In genomic region chr21:41366522-41367151, GRCh38 we compare ENCODE assay signal across 9 cellular contexts. TPM values are rescaled to one million over a fixed set of nuclear protein-coding genes. Genes with fewer than 3 reads are reported as not detected.
DNase-seq lines count a peak whose midpoint lies in the region; ATAC-seq and TF ChIP-seq lines count a peak whose summit lies in the region.
"Had no signal": no experiment of that assay in that cellular context is flagged by ENCODE, and none has a peak within 500 bp of the region (broad histone marks: within the 10 kb centered on the region; RNA-seq: fewer than 3 reads in every experiment).

No MANE protein-coding gene starts in this region.

- H3K27ac ChIP-seq in coronary artery: no peak overlapping the region
- no peak overlapping the region for H3K27ac ChIP-seq in SJCRH30

- H3K4me3 ChIP-seq in coronary artery (no peak overlapping the region), SJCRH30 (no peak overlapping the region)

- H3K4me1 ChIP-seq in SJCRH30: no peaks in the 10 kb centered on the region

- TF ChIP-seq CTCF in coronary artery (IDR thresholded peaks at IDR 0.05): no peak

- DNase-seq in NCI-H2029 (lab: John Stamatoyannopoulos, UW) (peak; percentile 14), NCI-H2029 treated with DMSO at 0.1 percent for 48 hours (lab: John Stamatoyannopoulos, UW) (no peak), NAMALWA (ENCODE audit: low spot score) (peak; percentile 40), coronary artery (ENCODE audit: low spot score) (peak; percentile 70), renal cortical epithelial cell (ENCODE audit: low read depth) (peak; percentile 70), HEK293T (ENCODE audit: extremely low spot score) (no peak), SJCRH30 (no peak)

- no peaks in the 10 kb centered on the region for H3K9me3 ChIP-seq in SJCRH30 (replicated peaks)

- CTCF ChIA-PET in HEK293T (lab: Yijun Ruan, JAX): no interaction called here

- no peak for ATAC-seq in GM19467 (IDR thresholded peaks at IDR 0.05; ENCODE audit: unreplicated experiment)

- POLR2A ChIA-PET in HEK293T (lab: Yijun Ruan, JAX): no interaction called here

- no peaks in the 10 kb centered on the region for H3K36me3 ChIP-seq in SJCRH30

- no peaks in the 10 kb centered on the region for H3K27me3 ChIP-seq in SJCRH30

TF ChIP-seq in HEK293T, 16 proteins besides CTCF, POLR2A, EP300 and RAD21:
- TF ChIP-seq FOXK2 (IDR thresholded peaks at IDR 0.05) (no peak), FOXM1 (IDR thresholded peaks at IDR 0.05; ENCODE audit: borderline replicate concordance) (no peak), L3MBTL2 (conservative IDR thresholded peaks at IDR 0.05) (no peak), FOXA1 (IDR thresholded peaks at IDR 0.05) (no peak), NFRKB (IDR thresholded peaks at IDR 0.05) (no peak)

RNA-seq across cellular contexts. Expression of gene MX2, which starts 4.8 kb away (rescaled TPM):
- total RNA-seq in renal cortical epithelial cell: 0.15 and 0.17 TPM in 2 replicates
- not detected in 2 replicates for total RNA-seq in SJCRH30 (2014; rRNA removed; shearing (Covaris generic))

RNA-seq across cellular contexts. Expression of gene FAM3B, which starts 50.0 kb away (rescaled TPM):
- total RNA-seq in renal cortical epithelial cell: 4.2 TPM in 1 of 2 replicates, not detected in the other
- total RNA-seq in SJCRH30 (2014; rRNA removed; shearing (Covaris generic)): not detected in 2 replicates
- total RNA-seq: frontal cortex had no signal

RNA-seq across cellular contexts. Expression of gene MX1, which starts 59.4 kb away (rescaled TPM):
- 12.3 and 60.8 TPM in 2 replicates for total RNA-seq in renal cortical epithelial cell
- not detected in 2 replicates for total RNA-seq in SJCRH30 (2014; rRNA removed; shearing (Covaris generic))

Comparison
In these comparisons a context has a peak if more than half of its experiments do, and no peak if none do; other contexts are left out.
1. DNase-seq: peak in NCI-H2029 (single experiment), NAMALWA (single experiment), coronary artery (single experiment) and renal cortical epithelial cell (single experiment); none in NCI-H2029 treated with DMSO at 0.1 percent for 48 hours (single experiment), HEK293T (single experiment) and SJCRH30 (0 of 2).
2. RNA of gene MX1, which starts 59.4 kb away (total RNA-seq): 12.3 to 60.8 TPM in renal cortical epithelial cell; not detected in SJCRH30; every median in the first group is over 10 times any median in the second.